Comparison of ENCODE assay signal across 1 cellular context in genomic region chr1:112322018-112322417, GRCh38.
TF ChIP-seq lines count a peak whose summit lies in the region.

No MANE protein-coding gene starts in this region.

TF ChIP-seq in K562, 482 proteins besides CTCF, POLR2A, EP300 and RAD21 (continued from another document and continues in another):
- TF ChIP-seq ZKSCAN8 (CRISPR knock-in tag; IDR thresholded peaks at IDR 0.05) (peak; percentile 77; the same call in 1 of the 2 replicates), CHD7 (IDR thresholded peaks at IDR 0.05; ENCODE audit: low read depth, low read length) (no peak), THRAP3 (IDR thresholded peaks at IDR 0.05; ENCODE audit: borderline replicate concordance) (no peak), SNIP1 (IDR thresholded peaks at IDR 0.05; ENCODE audit: low read depth) (no peak), GABPB2 (CRISPR knock-in tag; conservative IDR thresholded peaks at IDR 0.05) (no peak), MEF2D (tag; conservative IDR thresholded peaks at IDR 0.05; ENCODE audit: low read depth) (peak; percentile 88), SLC30A9 (CRISPR knock-in tag; IDR thresholded peaks at IDR 0.05) (no peak), ZNF224 (CRISPR knock-in tag; IDR thresholded peaks at IDR 0.05) (no peak), NCOA6 (IDR thresholded peaks at IDR 0.05) (no peak), ZNF354B (CRISPR knock-in tag; IDR thresholded peaks at IDR 0.05) (no peak), TSHZ1 (CRISPR knock-in tag; IDR thresholded peaks at IDR 0.05) (0 out of 2 replicates have a peak, but pooled peaks have one; percentile 37), XRCC4 (IDR thresholded peaks at IDR 0.05; ENCODE audit: extremely low read depth, insufficient read depth, insufficient read length) (no peak), SAFB2 (IDR thresholded peaks at IDR 0.05; ENCODE audit: borderline replicate concordance, low read depth, low read length, severe bottlenecking) (no peak), CREB5 (CRISPR knock-in tag; IDR thresholded peaks at IDR 0.05) (0 out of 2 replicates have a peak, but pooled peaks have one; percentile 12), HOMEZ (CRISPR knock-in tag; IDR thresholded peaks at IDR 0.05) (no peak), RBBP5 (IDR thresholded peaks at IDR 0.05; ENCODE audit: borderline replicate concordance, insufficient read depth, low read length, poor library complexity, severe bottlenecking) (no peak), MTA2 (IDR thresholded peaks at IDR 0.05; ENCODE audit: low read depth) (no peak), STAT5B (CRISPR knock-in tag; IDR thresholded peaks at IDR 0.05) (no peak), POLR3A (IDR thresholded peaks at IDR 0.05; ENCODE audit: borderline replicate concordance, extremely low read depth, insufficient read depth, insufficient read length) (no peak), HDAC2 (IDR thresholded peaks at IDR 0.05) (peak; percentile 76; the same call in 1 of the 2 replicates), ETV1 (tag; conservative IDR thresholded peaks at IDR 0.05; ENCODE audit: low read depth) (peak; percentile 98), HNRNPH1 (optimal IDR thresholded peaks at IDR 0.05; ENCODE audit: low read depth, low read length) (no peak), SNAPC5 (CRISPR knock-in tag; IDR thresholded peaks at IDR 0.05) (no peak), DDX20 (tag; IDR thresholded peaks at IDR 0.05; ENCODE audit: low read depth) (no peak; the same call in 1 of the 2 replicates), ZSCAN29 (IDR thresholded peaks at IDR 0.05) (no peak), ZNF184 (CRISPR knock-in tag; IDR thresholded peaks at IDR 0.05) (no peak), KLF6 (CRISPR knock-in tag; IDR thresholded peaks at IDR 0.05; ENCODE audit: borderline replicate concordance) (peak; percentile 83; the same call in 1 of the 2 replicates), CHD4 (IDR thresholded peaks at IDR 0.05; ENCODE audit: insufficient read depth, insufficient replicate concordance, low read depth, low read length, poor library complexity, severe bottlenecking) (no peak), GATAD2A (IDR thresholded peaks at IDR 0.05) (no peak), ESRRA (IDR thresholded peaks at IDR 0.05; ENCODE audit: borderline replicate concordance, low read depth) (peak; percentile 73; the same call in 1 of the 2 replicates), NR2C1 (IDR thresholded peaks at IDR 0.05) (no peak), NR2C1 (tag; IDR thresholded peaks at IDR 0.05) (peak; percentile 73), ZNF395 (CRISPR knock-in tag; IDR thresholded peaks at IDR 0.05) (no peak; the same call in 1 of the 2 replicates), MIER1 (IDR thresholded peaks at IDR 0.05; ENCODE audit: low read depth) (no peak), ZFX (CRISPR knock-in tag; IDR thresholded peaks at IDR 0.05) (no peak), ZNF212 (CRISPR knock-in tag; IDR thresholded peaks at IDR 0.05) (no peak), XRCC5 (IDR thresholded peaks at IDR 0.05; ENCODE audit: low read depth, low read length) (no peak), GABPB1 (CRISPR knock-in tag; IDR thresholded peaks at IDR 0.05) (0 out of 2 replicates have a peak, but pooled peaks have one; percentile 43), SAFB (IDR thresholded peaks at IDR 0.05; ENCODE audit: borderline replicate concordance, low read depth, low read length) (no peak), CSDE1 (IDR thresholded peaks at IDR 0.05) (no peak), TAF1 (IDR thresholded peaks at IDR 0.05; ENCODE audit: control insufficient read depth, extremely low read depth, insufficient read depth, low read length, severe bottlenecking) (no peak), ZBED1 (IDR thresholded peaks at IDR 0.05) (no peak), ZNF232 (CRISPR knock-in tag; IDR thresholded peaks at IDR 0.05) (no peak), ADNP (tag; IDR thresholded peaks at IDR 0.05) (no peak), ZC3H11A (IDR thresholded peaks at IDR 0.05; ENCODE audit: low read depth, low read length) (no peak), CREM (IDR thresholded peaks at IDR 0.05; ENCODE audit: low read depth) (no peak), FOXA1 (IDR thresholded peaks at IDR 0.05; ENCODE audit: borderline replicate concordance) (no peak), SMARCC2 (IDR thresholded peaks at IDR 0.05; ENCODE audit: low read depth) (no peak), TCF7L2 (IDR thresholded peaks at IDR 0.05; ENCODE audit: low read depth, low read length) (no peak), ZNF408 (CRISPR knock-in tag; IDR thresholded peaks at IDR 0.05; ENCODE audit: low read depth) (no peak), NFE2L1 (tag; IDR thresholded peaks at IDR 0.05; ENCODE audit: borderline replicate concordance, low read depth) (no peak), CBFA2T3 (IDR thresholded peaks at IDR 0.05) (no peak), CBX2 (IDR thresholded peaks at IDR 0.05; ENCODE audit: insufficient read depth, low read length, poor library complexity, severe bottlenecking) (no peak), RBM14 (IDR thresholded peaks at IDR 0.05; ENCODE audit: borderline replicate concordance, insufficient read depth, low read depth, low read length) (no peak), TCF7 (IDR thresholded peaks at IDR 0.05; ENCODE audit: borderline replicate concordance) (no peak), BRCA1 (IDR thresholded peaks at IDR 0.05) (no peak), BRCA1 (CRISPR knock-in tag; IDR thresholded peaks at IDR 0.05) (no peak)
